In genomic region chr19:10922638-10923014, GRCh38 we compare ENCODE assay signal across 1 cellular context.
A peak's percentile ranks its signal among the peaks of the same experiment; 100 is the strongest.
TF ChIP-seq lines count a peak whose summit lies in the region.

No MANE protein-coding gene starts in this region.

TF ChIP-seq in HEK293, 187 proteins besides CTCF, POLR2A, EP300 and RAD21:
- TF ChIP-seq ZNF140 (tag by site-specific recombination; IDR thresholded peaks at IDR 0.05) (no peak), KLF10 (tag by site-specific recombination; IDR thresholded peaks at IDR 0.05) (no peak), ZNF596 (tag by site-specific recombination; IDR thresholded peaks at IDR 0.05) (no peak), ZNF837 (tag by site-specific recombination; IDR thresholded peaks at IDR 0.05) (no peak), REST (tag by site-specific recombination; IDR thresholded peaks at IDR 0.05) (peak; percentile 70; the same call in 1 of the 2 replicates), GLIS2 (tag by site-specific recombination; IDR thresholded peaks at IDR 0.05) (no peak), ZEB2 (tag by site-specific recombination; IDR thresholded peaks at IDR 0.05) (no peak), ZNF600 (tag by site-specific recombination; IDR thresholded peaks at IDR 0.05) (peak; percentile 87), ZBTB11 (tag by site-specific recombination; conservative IDR thresholded peaks at IDR 0.05; ENCODE audit: low read depth) (no peak)
